1 cellular context compared by ENCODE assay signal in the genomic region with DNA sequence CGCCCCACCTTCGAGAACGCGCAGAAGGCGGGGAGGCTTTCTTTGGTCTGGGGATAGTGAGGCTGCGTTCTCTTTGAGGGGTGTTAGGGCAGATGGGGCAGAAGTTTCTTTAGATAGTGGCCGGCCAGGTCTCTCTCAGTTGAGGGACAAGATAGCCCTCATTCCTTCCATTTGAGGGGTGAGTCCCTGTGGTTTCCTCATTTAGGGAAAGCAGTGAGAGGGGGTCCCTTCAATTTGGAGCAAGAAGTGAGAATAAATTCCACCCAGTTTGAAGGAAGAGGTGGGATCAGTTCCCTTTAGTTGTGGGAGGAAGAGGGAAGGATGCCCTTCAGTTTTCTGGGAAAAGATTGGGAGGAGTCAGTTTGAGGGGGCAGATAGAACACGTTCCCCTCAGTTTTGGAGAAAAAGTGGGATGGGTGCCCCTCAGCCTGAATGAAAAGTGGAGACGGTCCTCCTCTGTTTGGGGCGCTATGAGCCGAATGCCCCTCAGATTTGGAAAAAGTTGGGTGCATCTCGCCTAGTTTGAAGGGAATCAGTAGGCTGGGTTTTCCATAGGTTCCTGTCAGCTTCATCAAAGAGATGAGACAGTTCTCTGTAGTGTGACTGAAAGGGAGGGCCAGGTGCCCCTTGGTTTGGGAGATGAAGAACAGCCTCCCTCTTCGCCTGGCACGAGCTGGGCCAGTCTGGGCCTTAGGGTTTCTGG.
A peak's percentile ranks its signal among the peaks of the same experiment; 100 is the strongest.
TF ChIP-seq lines count a peak whose summit lies in the region.

No MANE protein-coding gene starts in this region.

TF ChIP-seq in HEK293, 187 proteins besides CTCF, POLR2A, EP300 and RAD21 (continued from another document):
- TF ChIP-seq, protein P1, sequence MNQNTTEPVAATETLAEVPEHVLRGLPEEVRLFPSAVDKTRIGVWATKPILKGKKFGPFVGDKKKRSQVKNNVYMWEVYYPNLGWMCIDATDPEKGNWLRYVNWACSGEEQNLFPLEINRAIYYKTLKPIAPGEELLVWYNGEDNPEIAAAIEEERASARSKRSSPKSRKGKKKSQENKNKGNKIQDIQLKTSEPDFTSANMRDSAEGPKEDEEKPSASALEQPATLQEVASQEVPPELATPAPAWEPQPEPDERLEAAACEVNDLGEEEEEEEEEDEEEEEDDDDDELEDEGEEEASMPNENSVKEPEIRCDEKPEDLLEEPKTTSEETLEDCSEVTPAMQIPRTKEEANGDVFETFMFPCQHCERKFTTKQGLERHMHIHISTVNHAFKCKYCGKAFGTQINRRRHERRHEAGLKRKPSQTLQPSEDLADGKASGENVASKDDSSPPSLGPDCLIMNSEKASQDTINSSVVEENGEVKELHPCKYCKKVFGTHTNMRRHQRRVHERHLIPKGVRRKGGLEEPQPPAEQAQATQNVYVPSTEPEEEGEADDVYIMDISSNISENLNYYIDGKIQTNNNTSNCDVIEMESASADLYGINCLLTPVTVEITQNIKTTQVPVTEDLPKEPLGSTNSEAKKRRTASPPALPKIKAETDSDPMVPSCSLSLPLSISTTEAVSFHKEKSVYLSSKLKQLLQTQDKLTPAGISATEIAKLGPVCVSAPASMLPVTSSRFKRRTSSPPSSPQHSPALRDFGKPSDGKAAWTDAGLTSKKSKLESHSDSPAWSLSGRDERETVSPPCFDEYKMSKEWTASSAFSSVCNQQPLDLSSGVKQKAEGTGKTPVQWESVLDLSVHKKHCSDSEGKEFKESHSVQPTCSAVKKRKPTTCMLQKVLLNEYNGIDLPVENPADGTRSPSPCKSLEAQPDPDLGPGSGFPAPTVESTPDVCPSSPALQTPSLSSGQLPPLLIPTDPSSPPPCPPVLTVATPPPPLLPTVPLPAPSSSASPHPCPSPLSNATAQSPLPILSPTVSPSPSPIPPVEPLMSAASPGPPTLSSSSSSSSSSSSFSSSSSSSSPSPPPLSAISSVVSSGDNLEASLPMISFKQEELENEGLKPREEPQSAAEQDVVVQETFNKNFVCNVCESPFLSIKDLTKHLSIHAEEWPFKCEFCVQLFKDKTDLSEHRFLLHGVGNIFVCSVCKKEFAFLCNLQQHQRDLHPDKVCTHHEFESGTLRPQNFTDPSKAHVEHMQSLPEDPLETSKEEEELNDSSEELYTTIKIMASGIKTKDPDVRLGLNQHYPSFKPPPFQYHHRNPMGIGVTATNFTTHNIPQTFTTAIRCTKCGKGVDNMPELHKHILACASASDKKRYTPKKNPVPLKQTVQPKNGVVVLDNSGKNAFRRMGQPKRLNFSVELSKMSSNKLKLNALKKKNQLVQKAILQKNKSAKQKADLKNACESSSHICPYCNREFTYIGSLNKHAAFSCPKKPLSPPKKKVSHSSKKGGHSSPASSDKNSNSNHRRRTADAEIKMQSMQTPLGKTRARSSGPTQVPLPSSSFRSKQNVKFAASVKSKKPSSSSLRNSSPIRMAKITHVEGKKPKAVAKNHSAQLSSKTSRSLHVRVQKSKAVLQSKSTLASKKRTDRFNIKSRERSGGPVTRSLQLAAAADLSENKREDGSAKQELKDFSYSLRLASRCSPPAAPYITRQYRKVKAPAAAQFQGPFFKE (tag by site-specific recombination; IDR thresholded peaks at IDR 0.05; ENCODE audit: borderline replicate concordance) = 0 out of 2 replicates have a peak, but pooled peaks have one; percentile 48
- TF ChIP-seq, protein P2, sequence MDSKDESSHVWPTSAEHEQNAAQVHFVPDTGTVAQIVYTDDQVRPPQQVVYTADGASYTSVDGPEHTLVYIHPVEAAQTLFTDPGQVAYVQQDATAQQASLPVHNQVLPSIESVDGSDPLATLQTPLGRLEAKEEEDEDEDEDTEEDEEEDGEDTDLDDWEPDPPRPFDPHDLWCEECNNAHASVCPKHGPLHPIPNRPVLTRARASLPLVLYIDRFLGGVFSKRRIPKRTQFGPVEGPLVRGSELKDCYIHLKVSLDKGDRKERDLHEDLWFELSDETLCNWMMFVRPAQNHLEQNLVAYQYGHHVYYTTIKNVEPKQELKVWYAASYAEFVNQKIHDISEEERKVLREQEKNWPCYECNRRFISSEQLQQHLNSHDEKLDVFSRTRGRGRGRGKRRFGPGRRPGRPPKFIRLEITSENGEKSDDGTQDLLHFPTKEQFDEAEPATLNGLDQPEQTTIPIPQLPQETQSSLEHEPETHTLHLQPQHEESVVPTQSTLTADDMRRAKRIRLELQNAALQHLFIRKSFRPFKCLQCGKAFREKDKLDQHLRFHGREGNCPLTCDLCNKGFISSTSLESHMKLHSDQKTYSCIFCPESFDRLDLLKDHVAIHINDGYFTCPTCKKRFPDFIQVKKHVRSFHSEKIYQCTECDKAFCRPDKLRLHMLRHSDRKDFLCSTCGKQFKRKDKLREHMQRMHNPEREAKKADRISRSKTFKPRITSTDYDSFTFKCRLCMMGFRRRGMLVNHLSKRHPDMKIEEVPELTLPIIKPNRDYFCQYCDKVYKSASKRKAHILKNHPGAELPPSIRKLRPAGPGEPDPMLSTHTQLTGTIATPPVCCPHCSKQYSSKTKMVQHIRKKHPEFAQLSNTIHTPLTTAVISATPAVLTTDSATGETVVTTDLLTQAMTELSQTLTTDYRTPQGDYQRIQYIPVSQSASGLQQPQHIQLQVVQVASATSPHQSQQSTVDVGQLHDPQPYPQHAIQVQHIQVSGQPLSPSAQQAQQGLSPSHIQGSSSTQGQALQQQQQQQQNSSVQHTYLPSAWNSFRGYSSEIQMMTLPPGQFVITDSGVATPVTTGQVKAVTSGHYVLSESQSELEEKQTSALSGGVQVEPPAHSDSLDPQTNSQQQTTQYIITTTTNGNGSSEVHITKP (tag by site-specific recombination; IDR thresholded peaks at IDR 0.05) = peak; percentile 89
- TF ChIP-seq PRDM1 (tag by site-specific recombination; IDR thresholded peaks at IDR 0.05) (peak; percentile 96), IKZF3 (tag by site-specific recombination; IDR thresholded peaks at IDR 0.05) (0 out of 2 replicates have a peak, but pooled peaks have one; percentile 40), ZNF513 (tag by site-specific recombination; IDR thresholded peaks at IDR 0.05) (peak; percentile 27; the same call in 1 of the 2 replicates), GLIS1 (tag by site-specific recombination; IDR thresholded peaks at IDR 0.05) (no peak), ZNF335 (tag by site-specific recombination; conservative IDR thresholded peaks at IDR 0.05) (peak; percentile 89)
- TF ChIP-seq, protein P3, sequence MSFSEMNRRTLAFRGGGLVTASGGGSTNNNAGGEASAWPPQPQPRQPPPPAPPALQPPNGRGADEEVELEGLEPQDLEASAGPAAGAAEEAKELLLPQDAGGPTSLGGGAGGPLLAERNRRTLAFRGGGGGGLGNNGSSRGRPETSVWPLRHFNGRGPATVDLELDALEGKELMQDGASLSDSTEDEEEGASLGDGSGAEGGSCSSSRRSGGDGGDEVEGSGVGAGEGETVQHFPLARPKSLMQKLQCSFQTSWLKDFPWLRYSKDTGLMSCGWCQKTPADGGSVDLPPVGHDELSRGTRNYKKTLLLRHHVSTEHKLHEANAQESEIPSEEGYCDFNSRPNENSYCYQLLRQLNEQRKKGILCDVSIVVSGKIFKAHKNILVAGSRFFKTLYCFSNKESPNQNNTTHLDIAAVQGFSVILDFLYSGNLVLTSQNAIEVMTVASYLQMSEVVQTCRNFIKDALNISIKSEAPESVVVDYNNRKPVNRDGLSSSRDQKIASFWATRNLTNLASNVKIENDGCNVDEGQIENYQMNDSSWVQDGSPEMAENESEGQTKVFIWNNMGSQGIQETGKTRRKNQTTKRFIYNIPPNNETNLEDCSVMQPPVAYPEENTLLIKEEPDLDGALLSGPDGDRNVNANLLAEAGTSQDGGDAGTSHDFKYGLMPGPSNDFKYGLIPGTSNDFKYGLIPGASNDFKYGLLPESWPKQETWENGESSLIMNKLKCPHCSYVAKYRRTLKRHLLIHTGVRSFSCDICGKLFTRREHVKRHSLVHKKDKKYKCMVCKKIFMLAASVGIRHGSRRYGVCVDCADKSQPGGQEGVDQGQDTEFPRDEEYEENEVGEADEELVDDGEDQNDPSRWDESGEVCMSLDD (tag by site-specific recombination; IDR thresholded peaks at IDR 0.05) = peak; percentile 11; the same call in 1 of the 2 replicates
